ENCODE assay signal across 22 cellular contexts in the genomic region with DNA sequence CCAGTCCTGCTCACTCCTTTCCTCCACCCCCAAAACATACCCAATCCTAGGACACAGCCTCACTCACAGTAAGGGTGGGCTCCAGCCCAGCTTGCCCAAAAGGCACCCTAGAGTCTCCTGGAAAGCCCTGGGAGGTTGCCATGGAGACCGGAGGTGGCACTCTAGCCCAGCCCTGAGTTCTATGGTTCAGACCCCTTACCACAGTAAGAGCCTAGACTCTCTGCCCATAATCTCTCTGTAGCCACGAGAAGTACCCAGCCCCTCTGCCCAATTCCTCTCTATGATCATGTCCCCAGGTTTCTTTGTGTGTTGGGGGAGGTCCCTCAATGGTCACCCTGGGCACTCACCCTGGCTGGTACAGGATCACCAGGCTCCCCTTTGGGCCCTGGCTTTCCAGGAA. TPM values are rescaled to one million over a fixed set of nuclear protein-coding genes. Genes with fewer than 3 reads are reported as not detected.
DNase-seq lines count a peak whose midpoint lies in the region; ATAC-seq and TF ChIP-seq lines count a peak whose summit lies in the region.
"Had no signal": no experiment of that assay in that cellular context is flagged by ENCODE, and none has a peak within 500 bp of the region (broad histone marks: within the 10 kb centered on the region; RNA-seq: fewer than 3 reads in every experiment).

No MANE protein-coding gene starts in this region.

- H3K27ac ChIP-seq in RWPE2 (ENCODE audit: poor library complexity, severe bottlenecking), result peak overlapping the region; percentile 84
- H3K27ac ChIP-seq in smooth muscle cell (ENCODE audit: low read depth), result peak overlapping the region; percentile 89
- H3K27ac ChIP-seq: left lung had no signal

- H3K27me3 ChIP-seq in RWPE2 (ENCODE audit: insufficient read depth, poor library complexity, severe bottlenecking), result no peaks in the 10 kb centered on the region
- H3K27me3 ChIP-seq in smooth muscle cell (ENCODE audit: low read depth), result no peaks in the 10 kb centered on the region

- H3K4me3 ChIP-seq in RWPE2 (ENCODE audit: severe bottlenecking) (no peak overlapping the region), smooth muscle cell (no peak overlapping the region)
- H3K4me3 ChIP-seq: esophagus squamous epithelium, left lung had no signal

- no peak overlapping the region for H2AFZ ChIP-seq in smooth muscle cell (ENCODE audit: low read depth)

- H3K9me3 ChIP-seq in RWPE2 (ENCODE audit: severe bottlenecking) (no peaks in the 10 kb centered on the region), smooth muscle cell (replicated peaks; ENCODE audit: low read depth) (no peaks in the 10 kb centered on the region)
- H3K9me3 ChIP-seq: esophagus squamous epithelium, left lung had no signal

- H3K4me2 ChIP-seq in smooth muscle cell, result peak overlapping the region; percentile 79

- no peak for TF ChIP-seq CTCF in RWPE2 (IDR thresholded peaks at IDR 0.05; ENCODE audit: poor library complexity, severe bottlenecking)
- TF ChIP-seq CTCF in smooth muscle cell (IDR thresholded peaks at IDR 0.05; ENCODE audit: borderline replicate concordance, insufficient read depth, poor library complexity, severe bottlenecking), result no peak

- no peaks in the 10 kb centered on the region for H3F3A ChIP-seq in smooth muscle cell (ENCODE audit: low read depth)

- no peaks in the 10 kb centered on the region for H4K20me1 ChIP-seq in smooth muscle cell (ENCODE audit: low read depth)

- H3K79me2 ChIP-seq in smooth muscle cell (ENCODE audit: low read depth), result no peaks in the 10 kb centered on the region

- DNase-seq in NCI-H82 (lab: John Stamatoyannopoulos, UW) (peak; percentile 20), NCI-H82 treated with DMSO at 0.1 percent for 48 hours (lab: John Stamatoyannopoulos, UW; ENCODE audit: unreplicated experiment) (no peak), RWPE2 (ENCODE audit: low spot score) (no peak), iPS-NIHi11 (ENCODE audit: low spot score) (peak; percentile 58), smooth muscle cell (lab: John Stamatoyannopoulos, UW; ENCODE audit: unreplicated experiment) (no peak), UCSD-AML1 (lab: John Stamatoyannopoulos, UW; ENCODE audit: unreplicated experiment) (no peak)
- DNase-seq: activated CD4-positive, alpha-beta T cell treated with anti-CD3 and anti-CD28 coated beads for 4 hours; activated CD8-positive, alpha-beta memory T cell treated with anti-CD3 and anti-CD28 coated beads, Interleukin-2, amount 10 ng/mL, durations not matched to agents 7 days and 5 days; C1 segment of cervical spinal cord; DMS153; effector CD8-positive, alpha-beta T cell; esophagus squamous epithelium; GF-D8; glutamatergic neuron; KG1; left lung; NCI-H187 treated with DMSO at 0.1 percent for 48 hours; NCI-H446 treated with DMSO at 0.1 percent for 48 hours; retina had no signal

- peak overlapping the region; percentile 87 for H3K9ac ChIP-seq in smooth muscle cell (ENCODE audit: low read depth)

- 78% methylated on average over 2 of the region's 2 CpGs for WGBS in smooth muscle cell (ENCODE audit: low lambda C conversion rate)

- ATAC-seq in RWPE2 (ENCODE audit: low read depth) (no peak), HG03135 (IDR thresholded peaks at IDR 0.05; ENCODE audit: unreplicated experiment) (no peak), GM21786 (IDR thresholded peaks at IDR 0.05; ENCODE audit: unreplicated experiment) (no peak)
- ATAC-seq: activated CD8-positive, alpha-beta memory T cell treated with anti-CD3 and anti-CD28 coated beads, Interleukin-2, amount 10 ng/mL, durations not matched to agents 7 days and 5 days; activated T-helper 17 cell treated with anti-CD3 and anti-CD28 coated beads, Interleukin-2, amount 50 U/mL, for 72 hours; left lung had no signal

- peaks cover 17% of the 10 kb centered on the region for H3K4me1 ChIP-seq in RWPE2 (ENCODE audit: insufficient read depth, poor library complexity, severe bottlenecking)
- peaks cover 13% of the 10 kb centered on the region for H3K4me1 ChIP-seq in smooth muscle cell (ENCODE audit: low read depth)
- H3K4me1 ChIP-seq: esophagus squamous epithelium, left lung had no signal

- H3K36me3 ChIP-seq in RWPE2 (ENCODE audit: low read depth), result peaks cover 89% of the 10 kb centered on the region
- H3K36me3 ChIP-seq in smooth muscle cell (ENCODE audit: low read depth), result peaks cover 4% of the 10 kb centered on the region
- H3K36me3 ChIP-seq: left lung had no signal

RNA-seq across cellular contexts. Expression of gene COL16A1, which starts 14.4 kb away (rescaled TPM):
- total RNA-seq in smooth muscle cell, result 67.3 and 105 TPM in 2 replicates
- polyA plus RNA-seq in smooth muscle cell, result 126 and 152 TPM in 2 replicates
- total RNA-seq: activated CD8-positive, alpha-beta memory T cell treated with anti-CD3 and anti-CD28 coated beads, Interleukin-2, amount 10 ng/mL, durations not matched to agents 7 days and 5 days; activated T-helper 17 cell treated with anti-CD3 and anti-CD28 coated beads, Interleukin-2, amount 50 U/mL, for 72 hours had no signal

RNA-seq across cellular contexts. Expression of gene PEF1, which starts 44.7 kb away (rescaled TPM):
- total RNA-seq in smooth muscle cell, result 61.4 and 89.3 TPM in 2 replicates
- 77.1 and 85.8 TPM in 2 replicates for polyA plus RNA-seq in smooth muscle cell

Comparison
In these comparisons a context has a peak if more than half of its experiments do, and no peak if none do; other contexts are left out.
1. DNase-seq: peak in NCI-H82 (single experiment) and iPS-NIHi11 (single experiment); none in NCI-H82 treated with DMSO at 0.1 percent for 48 hours (single experiment), RWPE2 (single experiment), smooth muscle cell (single experiment) and UCSD-AML1 (single experiment).